Comparison of ENCODE assay signal across 7 cellular contexts in genomic region chr2:30230855-30231725, GRCh38. TPM values are rescaled to one million over a fixed set of nuclear protein-coding genes. Genes with fewer than 3 reads are reported as not detected.
A peak's percentile ranks its signal among the peaks of the same experiment; 100 is the strongest.
DNase-seq lines count a peak whose midpoint lies in the region; ATAC-seq and TF ChIP-seq lines count a peak whose summit lies in the region.

TSS of gene LBH (plus strand) at chr2:30231534. CDS start at chr2:30231739, 205 bp downstream.

- H3K4me3 ChIP-seq in right lobe of liver: peak within 1 kb of the TSS; percentile 45 to 63 (median 53)

- no peaks in the 10 kb centered on the region for H3K9me3 ChIP-seq in right lobe of liver

- H3K4me1 ChIP-seq in right lobe of liver: peaks cover 0 to 5% (median 0%) of the 10 kb centered on the region in 4 donors

- intact Hi-C loops in right lobe of liver (cut with DNase I): no loop called here

- no peaks in the 10 kb centered on the region for H3K27me3 ChIP-seq in right lobe of liver

- TF ChIP-seq CTCF in right lobe of liver (IDR thresholded peaks at IDR 0.05): no peak

- DNase-seq in NCI-H2227 (lab: John Stamatoyannopoulos, UW; ENCODE audit: unreplicated experiment) (peak; percentile 87), dermis microvascular lymphatic vessel endothelial cell (ENCODE audit: low read depth in 2 of 2) (peak; percentile 78 to 90), right lobe of liver (peak; percentile 76 to 81 (median 78))
- DNase-seq in activated CD4-positive, alpha-beta T cell treated with anti-CD3 and anti-CD28 coated beads, Interleukin-2, amount 50 U/mL, for 4 hours: peak; percentile 88
- DNase-seq in stimulated activated CD4-positive, alpha-beta T cell treated with anti-CD3 and anti-CD28 coated beads, Interleukin-4, amount 100 ng/mL, for 4 hours: peak; percentile 87 to 89

- peak; percentile 94 for TF ChIP-seq POLR2A in right lobe of liver (IDR thresholded peaks at IDR 0.05)

- 9% methylated on average over 17 of the region's 95 CpGs for WGBS in right lobe of liver (ENCODE audit: insufficient coverage, low coverage, low lambda C conversion rate, missing lambda C conversion rate)

- ATAC-seq in GM18511 (IDR thresholded peaks at IDR 0.05; ENCODE audit: unreplicated experiment): peak; percentile 52
- peak; percentile 42 for ATAC-seq in HG02981 (IDR thresholded peaks at IDR 0.05; ENCODE audit: unreplicated experiment)
- ATAC-seq in right lobe of liver: peak; percentile 75 to 80 (median 80)

- H3K36me3 ChIP-seq in right lobe of liver: no peaks in the 10 kb centered on the region

- H3K27ac ChIP-seq in right lobe of liver: peak within 1 kb of the TSS; percentile 67 to 75 (median 74)

RNA-seq across cellular contexts. Expression of gene LBH, which starts in this region (rescaled TPM):
- total RNA-seq in dermis microvascular lymphatic vessel endothelial cell (52.0 and 117 TPM in 2 replicates), right lobe of liver (10 to 100 TPM in 3 of 6 experiments, 1 to 10 TPM in 3; 4.3 to 17.6 (median 9.5) TPM)

Comparison
In these comparisons a context has a peak if more than half of its experiments do, and no peak if none do; other contexts are left out.
1. Peak in every context shown above with its lines: DNase-seq, ATAC-seq, H3K4me3 ChIP-seq and H3K27ac ChIP-seq.